16 cellular contexts compared by ENCODE assay signal in genomic region chr4:119040261-119040660, GRCh38.
DNase-seq lines count a peak whose midpoint lies in the region; ATAC-seq and TF ChIP-seq lines count a peak whose summit lies in the region.
"Had no signal": no experiment of that assay in that cellular context is flagged by ENCODE, and none has a peak within 500 bp of the region (broad histone marks: within the 10 kb centered on the region; RNA-seq: fewer than 3 reads in every experiment).

No MANE protein-coding gene starts in this region.

- TF ChIP-seq CTCF in heart right ventricle (IDR thresholded peaks at IDR 0.05) (no peak), esophagus squamous epithelium (IDR thresholded peaks at IDR 0.05) (no peak), psoas muscle (IDR thresholded peaks at IDR 0.05) (no peak)

- ATAC-seq in heart right ventricle (no peak), left ventricle myocardium superior (no peak), psoas muscle (no peak), HG02870 (IDR thresholded peaks at IDR 0.05; ENCODE audit: unreplicated experiment) (no peak)

- intact Hi-C loops in heart right ventricle (cut with DNase I) (loop anchor here in 9 of 10 donors (5.0 to 10.0 kb wide), 10 partner anchors 58 to 247 kb away; partner anchors contain the start of genes MYOZ2 (in 5 of the 9) and USP53 (in 4 of the 9)), left ventricle myocardium superior (cut with micrococcal nuclease) (loop anchor here (10.0 kb wide), 2 partner anchors 105 to 245 kb away; no protein-coding TSS in a partner anchor), esophagus squamous epithelium (cut with DNase I) (loop anchor here (5.0 to 10.0 kb wide), 2 partner anchors 175 to 242 kb away; partner anchors contain the start of gene USP53), psoas muscle (cut with DNase I) (loop anchor here (2.0 to 10.0 kb wide), 4 partner anchors 59 to 247 kb away; partner anchors contain the start of genes MYOZ2 (in 1 of the 2) and USP53 (in 1 of the 2))

- H3K27me3 ChIP-seq in heart right ventricle (no peaks in the 10 kb centered on the region), esophagus squamous epithelium (no peaks in the 10 kb centered on the region), psoas muscle (ENCODE audit: insufficient read depth in 3 of 3, low read length in 2 of 3) (no peaks in the 10 kb centered on the region)

- 65 to 70% methylated on average over 3 of the region's 3 CpGs for WGBS in heart right ventricle, 2 donors
- WGBS in esophagus squamous epithelium, 2 donors, result 61 to 62% methylated on average over 3 of the region's 3 CpGs
- 33 to 53% (median 39%) methylated on average over 3 of the region's 3 CpGs for WGBS in psoas muscle, 3 donors

- H3K4me3 ChIP-seq in heart right ventricle, result no peak overlapping the region
- H3K4me3 ChIP-seq in esophagus squamous epithelium, result no peak overlapping the region
- H3K4me3 ChIP-seq in psoas muscle, result peak overlapping the region; percentile 29
- H3K4me3 ChIP-seq: lung had no signal

- H3K36me3 ChIP-seq in heart right ventricle, result peaks cover 0 to 3% (median 0%) of the 10 kb centered on the region in 9 donors
- H3K36me3 ChIP-seq in esophagus squamous epithelium, result no peaks in the 10 kb centered on the region
- peaks cover 0 to under 1% of the 10 kb centered on the region in 2 donors for H3K36me3 ChIP-seq in psoas muscle (ENCODE audit: insufficient read depth in 1 of 2, low read depth in 1 of 2)

- H3K4me1 Mint-ChIP-seq in activated T-cell treated with anti-CD3 and anti-CD28 coated beads, Interleukin-2, amount 50 U/mL, for 24 hours (ENCODE audit: low read depth), result peaks cover 16% of the 10 kb centered on the region

- H3K9me3 ChIP-seq in heart right ventricle, result no peaks in the 10 kb centered on the region
- no peaks in the 10 kb centered on the region for H3K9me3 ChIP-seq in esophagus squamous epithelium
- H3K9me3 ChIP-seq in psoas muscle, result no peaks in the 10 kb centered on the region

- no peak overlapping the region for H3K4me3 Mint-ChIP-seq in activated T-cell treated with anti-CD3 and anti-CD28 coated beads, Interleukin-2, amount 50 U/mL, for 24 hours
- H3K4me3 Mint-ChIP-seq: activated naive CD8-positive, alpha-beta T cell had no signal

- DNase-seq in heart right ventricle, result no peak
- no peak for DNase-seq in left ventricle myocardium superior
- DNase-seq in esophagus squamous epithelium (lab: John Stamatoyannopoulos, UW), result no peak
- no peak for DNase-seq in psoas muscle
- DNase-seq in activated T-cell treated with anti-CD3 and anti-CD28 coated beads, Interleukin-2, amount 50 U/mL, for 24 hours, result no peak
- no peak for DNase-seq in NK-92 (lab: John Stamatoyannopoulos, UW; ENCODE audit: unreplicated experiment)
- no peak for DNase-seq in activated naive CD4-positive, alpha-beta T cell treated with anti-CD3 and anti-CD28 coated beads, Interleukin-2, amount 50 U/mL, for 16 hours
- DNase-seq: dermis blood vessel endothelial cell, NCI-H146, NCI-H524 treated with DMSO at 0.1 percent for 48 hours, Right ventricle myocardium superior had no signal

- H3K4me1 ChIP-seq in heart right ventricle (peaks cover 0 to 90% (median 74%) of the 10 kb centered on the region in 9 donors), esophagus squamous epithelium (peaks cover 3 to 71% (median 4%) of the 10 kb centered on the region in 3 donors), psoas muscle (peaks cover 59% of the 10 kb centered on the region)
- H3K4me1 ChIP-seq: parathyroid adenoma had no signal

- H3K36me3 Mint-ChIP-seq in activated T-cell treated with anti-CD3 and anti-CD28 coated beads, Interleukin-2, amount 50 U/mL, for 24 hours (ENCODE audit: low read depth), result no peaks in the 10 kb centered on the region
- H3K36me3 Mint-ChIP-seq: activated naive CD8-positive, alpha-beta T cell had no signal

- H3K9me3 Mint-ChIP-seq in activated T-cell treated with anti-CD3 and anti-CD28 coated beads, Interleukin-2, amount 50 U/mL, for 24 hours, result no peaks in the 10 kb centered on the region

- TF ChIP-seq POLR2A in esophagus squamous epithelium (IDR thresholded peaks at IDR 0.05), result no peak

- H3K27ac ChIP-seq in heart right ventricle (peak overlapping the region in 8 of 10 donors; percentile 51 to 72 (median 63)), esophagus squamous epithelium (peak overlapping the region; percentile 37 to 90 (median 78)), psoas muscle (peak overlapping the region; percentile 98)
- H3K27ac ChIP-seq: KMS-11, parathyroid adenoma had no signal

- H3K27ac Mint-ChIP-seq in activated T-cell treated with anti-CD3 and anti-CD28 coated beads, Interleukin-2, amount 50 U/mL, for 24 hours, result no peak overlapping the region
- H3K27ac Mint-ChIP-seq: activated naive CD8-positive, alpha-beta T cell had no signal

- no peaks in the 10 kb centered on the region for H3K27me3 Mint-ChIP-seq in activated T-cell treated with anti-CD3 and anti-CD28 coated beads, Interleukin-2, amount 50 U/mL, for 24 hours
